1 cellular context compared by ENCODE assay signal in the genomic region with DNA sequence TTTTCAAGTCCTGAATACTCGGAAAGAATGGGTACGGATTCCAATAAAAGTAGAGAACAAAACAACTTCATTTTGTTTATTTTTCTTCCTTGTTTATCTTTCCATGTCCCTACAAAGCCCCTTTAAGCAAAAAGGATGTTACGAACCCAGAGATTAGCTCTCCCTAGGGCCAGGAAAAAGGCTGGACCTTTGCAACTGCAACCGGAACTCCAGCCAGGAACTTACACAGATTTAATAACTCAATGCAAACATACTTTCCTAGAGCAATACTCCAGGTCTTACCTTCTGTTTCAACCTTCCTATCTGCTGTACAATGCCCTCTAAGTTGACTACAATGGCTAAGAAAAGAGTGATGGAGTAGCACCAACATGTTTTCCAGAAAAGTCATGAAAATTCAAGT.
TF ChIP-seq lines count a peak whose summit lies in the region.

No MANE protein-coding gene starts in this region.

TF ChIP-seq in H1, 55 proteins besides CTCF, POLR2A, EP300 and RAD21:
- TF ChIP-seq SIX5 (IDR thresholded peaks at IDR 0.05; ENCODE audit: low read depth, low read length) (no peak), HDAC2 (IDR thresholded peaks at IDR 0.05; ENCODE audit: borderline replicate concordance in 1 of 2, low read depth in 2 of 2, low read length in 2 of 2) (no peak), TBP (IDR thresholded peaks at IDR 0.05; ENCODE audit: low read depth, low read length) (no peak), FOSL1 (IDR thresholded peaks at IDR 0.05; ENCODE audit: insufficient read depth, low read depth, low read length) (no peak), CBX5 (IDR thresholded peaks at IDR 0.05; ENCODE audit: low read depth, low read length) (no peak), SUZ12 (IDR thresholded peaks at IDR 0.05; ENCODE audit: low read length) (no peak), BACH1 (IDR thresholded peaks at IDR 0.05; ENCODE audit: low read length) (no peak), CREB1 (IDR thresholded peaks at IDR 0.05) (no peak), NANOG (IDR thresholded peaks at IDR 0.05; ENCODE audit: insufficient read depth, low read depth, low read length, poor library complexity, severe bottlenecking) (no peak), RNF2 (IDR thresholded peaks at IDR 0.05; ENCODE audit: borderline replicate concordance, low read depth, low read length, missing control alignments, poor library complexity, severe bottlenecking) (no peak), CEBPB (IDR thresholded peaks at IDR 0.05; ENCODE audit: low read depth, low read length) (no peak), ZNF274 (IDR thresholded peaks at IDR 0.05; ENCODE audit: borderline replicate concordance, extremely low read depth, low read length) (no peak), TCF12 (IDR thresholded peaks at IDR 0.05; ENCODE audit: low read depth, low read length) (no peak), HDAC6 (IDR thresholded peaks at IDR 0.05; ENCODE audit: low read depth, low read length) (no peak), GABPA (IDR thresholded peaks at IDR 0.05; ENCODE audit: borderline replicate concordance, insufficient read depth, low read length) (no peak), ASH2L (IDR thresholded peaks at IDR 0.05; ENCODE audit: low read length) (no peak)
TF ChIP-seq in H1: peak in this region for 0.
